2 cellular contexts compared by ENCODE assay signal in the genomic region with DNA sequence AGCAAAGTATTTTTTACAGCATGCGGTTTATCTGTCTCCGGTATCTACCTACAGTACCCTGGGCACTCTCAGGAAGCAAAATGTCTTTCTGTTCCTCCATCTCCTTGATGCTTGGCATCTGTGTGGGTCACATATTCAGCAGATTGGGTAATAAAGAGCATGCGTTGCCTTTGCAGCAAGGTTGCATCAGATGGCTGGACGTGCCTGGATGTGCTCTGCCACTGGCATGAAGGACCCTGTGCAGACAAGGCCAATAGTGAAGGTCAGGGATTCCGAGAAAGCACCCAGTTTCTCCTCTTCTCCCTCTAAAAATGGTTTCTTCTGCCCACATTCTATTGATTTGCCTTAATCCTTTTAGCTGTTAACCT.
TF ChIP-seq lines count a peak whose summit lies in the region.

No MANE protein-coding gene starts in this region.

TF ChIP-seq in SK-N-SH, 30 proteins besides CTCF, POLR2A, EP300 and RAD21:
- no peak for TF ChIP-seq MXI1 (IDR thresholded peaks at IDR 0.05; ENCODE audit: low read depth, low read length)
- no peak for TF ChIP-seq POLR2AphosphoS5 (IDR thresholded peaks at IDR 0.05; ENCODE audit: low read depth, low read length)
- no peak for TF ChIP-seq CHD2 (IDR thresholded peaks at IDR 0.05; ENCODE audit: low read length, partially characterized antibody)
- TF ChIP-seq SIN3A (IDR thresholded peaks at IDR 0.05; ENCODE audit: borderline replicate concordance, low read depth, low read length): no peak
- no peak for TF ChIP-seq TEAD4 (IDR thresholded peaks at IDR 0.05; ENCODE audit: borderline replicate concordance, insufficient read depth)
- no peak for TF ChIP-seq TAF1 (IDR thresholded peaks at IDR 0.05; ENCODE audit: borderline replicate concordance, low read depth, low read length)
- TF ChIP-seq, protein P1, sequence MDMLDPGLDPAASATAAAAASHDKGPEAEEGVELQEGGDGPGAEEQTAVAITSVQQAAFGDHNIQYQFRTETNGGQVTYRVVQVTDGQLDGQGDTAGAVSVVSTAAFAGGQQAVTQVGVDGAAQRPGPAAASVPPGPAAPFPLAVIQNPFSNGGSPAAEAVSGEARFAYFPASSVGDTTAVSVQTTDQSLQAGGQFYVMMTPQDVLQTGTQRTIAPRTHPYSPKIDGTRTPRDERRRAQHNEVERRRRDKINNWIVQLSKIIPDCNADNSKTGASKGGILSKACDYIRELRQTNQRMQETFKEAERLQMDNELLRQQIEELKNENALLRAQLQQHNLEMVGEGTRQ (IDR thresholded peaks at IDR 0.05; ENCODE audit: borderline replicate concordance, low read depth, low read length): no peak
- no peak for TF ChIP-seq JUND (IDR thresholded peaks at IDR 0.05)
- TF ChIP-seq SMC3 (IDR thresholded peaks at IDR 0.05; ENCODE audit: low read depth, low read length): no peak
- TF ChIP-seq, protein P2, sequence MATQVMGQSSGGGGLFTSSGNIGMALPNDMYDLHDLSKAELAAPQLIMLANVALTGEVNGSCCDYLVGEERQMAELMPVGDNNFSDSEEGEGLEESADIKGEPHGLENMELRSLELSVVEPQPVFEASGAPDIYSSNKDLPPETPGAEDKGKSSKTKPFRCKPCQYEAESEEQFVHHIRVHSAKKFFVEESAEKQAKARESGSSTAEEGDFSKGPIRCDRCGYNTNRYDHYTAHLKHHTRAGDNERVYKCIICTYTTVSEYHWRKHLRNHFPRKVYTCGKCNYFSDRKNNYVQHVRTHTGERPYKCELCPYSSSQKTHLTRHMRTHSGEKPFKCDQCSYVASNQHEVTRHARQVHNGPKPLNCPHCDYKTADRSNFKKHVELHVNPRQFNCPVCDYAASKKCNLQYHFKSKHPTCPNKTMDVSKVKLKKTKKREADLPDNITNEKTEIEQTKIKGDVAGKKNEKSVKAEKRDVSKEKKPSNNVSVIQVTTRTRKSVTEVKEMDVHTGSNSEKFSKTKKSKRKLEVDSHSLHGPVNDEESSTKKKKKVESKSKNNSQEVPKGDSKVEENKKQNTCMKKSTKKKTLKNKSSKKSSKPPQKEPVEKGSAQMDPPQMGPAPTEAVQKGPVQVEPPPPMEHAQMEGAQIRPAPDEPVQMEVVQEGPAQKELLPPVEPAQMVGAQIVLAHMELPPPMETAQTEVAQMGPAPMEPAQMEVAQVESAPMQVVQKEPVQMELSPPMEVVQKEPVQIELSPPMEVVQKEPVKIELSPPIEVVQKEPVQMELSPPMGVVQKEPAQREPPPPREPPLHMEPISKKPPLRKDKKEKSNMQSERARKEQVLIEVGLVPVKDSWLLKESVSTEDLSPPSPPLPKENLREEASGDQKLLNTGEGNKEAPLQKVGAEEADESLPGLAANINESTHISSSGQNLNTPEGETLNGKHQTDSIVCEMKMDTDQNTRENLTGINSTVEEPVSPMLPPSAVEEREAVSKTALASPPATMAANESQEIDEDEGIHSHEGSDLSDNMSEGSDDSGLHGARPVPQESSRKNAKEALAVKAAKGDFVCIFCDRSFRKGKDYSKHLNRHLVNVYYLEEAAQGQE (IDR thresholded peaks at IDR 0.05; ENCODE audit: low read depth, low read length): no peak
- no peak for TF ChIP-seq RCOR1 (IDR thresholded peaks at IDR 0.05; ENCODE audit: low read length)
- TF ChIP-seq, protein P3, sequence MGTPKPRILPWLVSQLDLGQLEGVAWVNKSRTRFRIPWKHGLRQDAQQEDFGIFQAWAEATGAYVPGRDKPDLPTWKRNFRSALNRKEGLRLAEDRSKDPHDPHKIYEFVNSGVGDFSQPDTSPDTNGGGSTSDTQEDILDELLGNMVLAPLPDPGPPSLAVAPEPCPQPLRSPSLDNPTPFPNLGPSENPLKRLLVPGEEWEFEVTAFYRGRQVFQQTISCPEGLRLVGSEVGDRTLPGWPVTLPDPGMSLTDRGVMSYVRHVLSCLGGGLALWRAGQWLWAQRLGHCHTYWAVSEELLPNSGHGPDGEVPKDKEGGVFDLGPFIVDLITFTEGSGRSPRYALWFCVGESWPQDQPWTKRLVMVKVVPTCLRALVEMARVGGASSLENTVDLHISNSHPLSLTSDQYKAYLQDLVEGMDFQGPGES (IDR thresholded peaks at IDR 0.05; ENCODE audit: low read depth, low read length): no peak
- TF ChIP-seq GABPA (IDR thresholded peaks at IDR 0.05; ENCODE audit: low read depth): no peak

TF ChIP-seq in SK-N-SH treated with all-trans-retinoic acid at 6 μM for 48 hours, 23 proteins besides CTCF, POLR2A, EP300 and RAD21:
- TF ChIP-seq ZNF70 (CRISPR knock-in tag; IDR thresholded peaks at IDR 0.05) (no peak), BACH2 (CRISPR knock-in tag; IDR thresholded peaks at IDR 0.05; ENCODE audit: borderline replicate concordance) (no peak), RARB (CRISPR knock-in tag; IDR thresholded peaks at IDR 0.05) (no peak), ZFP3 (CRISPR knock-in tag; IDR thresholded peaks at IDR 0.05) (no peak), ZFP30 (CRISPR knock-in tag; IDR thresholded peaks at IDR 0.05) (no peak), ZNF8 (CRISPR knock-in tag; IDR thresholded peaks at IDR 0.05) (no peak)
- TF ChIP-seq, protein P4, sequence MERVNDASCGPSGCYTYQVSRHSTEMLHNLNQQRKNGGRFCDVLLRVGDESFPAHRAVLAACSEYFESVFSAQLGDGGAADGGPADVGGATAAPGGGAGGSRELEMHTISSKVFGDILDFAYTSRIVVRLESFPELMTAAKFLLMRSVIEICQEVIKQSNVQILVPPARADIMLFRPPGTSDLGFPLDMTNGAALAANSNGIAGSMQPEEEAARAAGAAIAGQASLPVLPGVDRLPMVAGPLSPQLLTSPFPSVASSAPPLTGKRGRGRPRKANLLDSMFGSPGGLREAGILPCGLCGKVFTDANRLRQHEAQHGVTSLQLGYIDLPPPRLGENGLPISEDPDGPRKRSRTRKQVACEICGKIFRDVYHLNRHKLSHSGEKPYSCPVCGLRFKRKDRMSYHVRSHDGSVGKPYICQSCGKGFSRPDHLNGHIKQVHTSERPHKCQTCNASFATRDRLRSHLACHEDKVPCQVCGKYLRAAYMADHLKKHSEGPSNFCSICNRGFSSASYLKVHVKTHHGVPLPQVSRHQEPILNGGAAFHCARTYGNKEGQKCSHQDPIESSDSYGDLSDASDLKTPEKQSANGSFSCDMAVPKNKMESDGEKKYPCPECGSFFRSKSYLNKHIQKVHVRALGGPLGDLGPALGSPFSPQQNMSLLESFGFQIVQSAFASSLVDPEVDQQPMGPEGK (CRISPR knock-in tag; IDR thresholded peaks at IDR 0.05; ENCODE audit: borderline replicate concordance): no peak
- TF ChIP-seq, protein P5, sequence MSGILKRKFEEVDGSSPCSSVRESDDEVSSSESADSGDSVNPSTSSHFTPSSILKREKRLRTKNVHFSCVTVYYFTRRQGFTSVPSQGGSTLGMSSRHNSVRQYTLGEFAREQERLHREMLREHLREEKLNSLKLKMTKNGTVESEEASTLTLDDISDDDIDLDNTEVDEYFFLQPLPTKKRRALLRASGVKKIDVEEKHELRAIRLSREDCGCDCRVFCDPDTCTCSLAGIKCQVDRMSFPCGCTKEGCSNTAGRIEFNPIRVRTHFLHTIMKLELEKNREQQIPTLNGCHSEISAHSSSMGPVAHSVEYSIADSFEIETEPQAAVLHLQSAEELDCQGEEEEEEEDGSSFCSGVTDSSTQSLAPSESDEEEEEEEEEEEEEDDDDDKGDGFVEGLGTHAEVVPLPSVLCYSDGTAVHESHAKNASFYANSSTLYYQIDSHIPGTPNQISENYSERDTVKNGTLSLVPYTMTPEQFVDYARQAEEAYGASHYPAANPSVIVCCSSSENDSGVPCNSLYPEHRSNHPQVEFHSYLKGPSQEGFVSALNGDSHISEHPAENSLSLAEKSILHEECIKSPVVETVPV (CRISPR knock-in tag; IDR thresholded peaks at IDR 0.05): no peak
